8 cellular contexts compared by ENCODE assay signal in genomic region chr5:132831095-132831860, GRCh38. TPM values are rescaled to one million over a fixed set of nuclear protein-coding genes. Genes with fewer than 3 reads are reported as not detected.
DNase-seq lines count a peak whose midpoint lies in the region; ATAC-seq, FAIRE-seq and TF ChIP-seq lines count a peak whose summit lies in the region.

No MANE protein-coding gene starts in this region.

- H3K4me3 ChIP-seq in WI38 (ENCODE audit: low read depth, low read length) (peak overlapping the region; percentile 59), gastrocnemius medialis (peak overlapping the region; percentile 53 to 72 (median 56))

- H3K4me3 Mint-ChIP-seq in glutamatergic neuron (ENCODE audit: unreplicated experiment) = peak overlapping the region; percentile 81

- H3K9me3 ChIP-seq in gastrocnemius medialis = no peaks in the 10 kb centered on the region

- peak; percentile 20 for DNase-seq in GM13977 (ENCODE audit: low spot score)
- no peak for DNase-seq in glutamatergic neuron
- no peak for DNase-seq in gastrocnemius medialis
- no peak for DNase-seq in frontal cortex (ENCODE audit: low spot score in 2 of 2)
- DNase-seq in anterior cingulate cortex (lab: John Stamatoyannopoulos, UW) = no peak

- no peak for FAIRE-seq in frontal cortex (lab: Jason Lieb, UNC)

- TF ChIP-seq POLR2A in gastrocnemius medialis (IDR thresholded peaks at IDR 0.05) = no peak

- H3K9me3 Mint-ChIP-seq in glutamatergic neuron (ENCODE audit: unreplicated experiment) = peaks cover 6% of the 10 kb centered on the region

- H3K4me1 Mint-ChIP-seq in glutamatergic neuron (ENCODE audit: low read depth, unreplicated experiment) = no peaks in the 10 kb centered on the region

- H3K27me3 Mint-ChIP-seq in glutamatergic neuron (ENCODE audit: unreplicated experiment) = peaks cover 28% of the 10 kb centered on the region

- intact Hi-C loops in gastrocnemius medialis (cut with DNase I; ENCODE audit: low total_unique reads) = loop anchor here (2.0 to 5.0 kb wide), 2 partner anchors 52 to 221 kb away; partner anchors contain the start of gene HSPA4

- no peak for ATAC-seq in gastrocnemius medialis
- ATAC-seq in HG02623 (IDR thresholded peaks at IDR 0.05; ENCODE audit: unreplicated experiment) = no peak
- ATAC-seq in GM19463 (IDR thresholded peaks at IDR 0.05; ENCODE audit: unreplicated experiment) = no peak

- H3K27ac Mint-ChIP-seq in glutamatergic neuron (ENCODE audit: unreplicated experiment) = no peak overlapping the region

- in situ Hi-C loops in GM13977 (cut with MboI; ENCODE audit: low pct_unique_long_range_greater_than_20kb, low sequenced_read_pairs, unreplicated experiment) (no loop called here), gastrocnemius medialis (cut with MboI; ENCODE audit: low sequenced_read_pairs in 4 of 4) (no loop called here)

- H3K36me3 ChIP-seq in gastrocnemius medialis = no peaks in the 10 kb centered on the region

- no peaks in the 10 kb centered on the region for H3K36me3 Mint-ChIP-seq in glutamatergic neuron (ENCODE audit: unreplicated experiment)

- H3K27me3 ChIP-seq in gastrocnemius medialis = peaks cover 0 to 3% (median 0%) of the 10 kb centered on the region in 3 donors

- no peaks in the 10 kb centered on the region for H3K4me1 ChIP-seq in gastrocnemius medialis

- TF ChIP-seq CTCF in GM13977 (IDR thresholded peaks at IDR 0.05; ENCODE audit: extremely low read depth, insufficient read depth, missing control alignments) = no peak
- no peak for TF ChIP-seq CTCF in WI38 (IDR thresholded peaks at IDR 0.05; ENCODE audit: low read depth, low read length)
- no peak for TF ChIP-seq CTCF in glutamatergic neuron (IDR thresholded peaks at IDR 0.05; ENCODE audit: partially characterized antibody, unreplicated experiment)
- TF ChIP-seq CTCF in gastrocnemius medialis (IDR thresholded peaks at IDR 0.05 in 4 of 5, conservative IDR thresholded peaks at IDR 0.05 in 1 of 5) = no peak

- peak overlapping the region; percentile 12 to 78 (median 74) for H3K27ac ChIP-seq in gastrocnemius medialis

RNA-seq across cellular contexts. Expression of gene SHROOM1, which starts 0.8 kb away (rescaled TPM):
- total RNA-seq in glutamatergic neuron (ENCODE audit: unreplicated experiment) (5.1 TPM), gastrocnemius medialis (1 to 10 TPM in 3 of 4 donors, under 1 TPM in 1; 0.61 to 6.0 (median 2.0) TPM), frontal cortex (0.82 TPM)

RNA-seq across cellular contexts. Expression of gene SOWAHA, which starts 18.2 kb away (rescaled TPM):
- total RNA-seq in glutamatergic neuron (ENCODE audit: unreplicated experiment) = 0.12 TPM
- total RNA-seq in gastrocnemius medialis = under 1 TPM in 1 of 4 donors, not detected in 3; 0.27 TPM
- total RNA-seq in frontal cortex = 4.5 TPM

RNA-seq across cellular contexts. Expression of gene GDF9, which starts 35.0 kb away (rescaled TPM):
- 0.69 TPM for total RNA-seq in glutamatergic neuron (ENCODE audit: unreplicated experiment)
- total RNA-seq in gastrocnemius medialis = 1 to 10 TPM in 1 of 4 donors, under 1 TPM in 2, not detected in 1; 0.13 to 2.5 (median 0.46) TPM
- total RNA-seq in frontal cortex = 1.2 TPM

RNA-seq across cellular contexts. Expression of gene UQCRQ, which starts 35.2 kb away (rescaled TPM):
- total RNA-seq in glutamatergic neuron (ENCODE audit: unreplicated experiment) = 163 TPM
- 100 to 1,000 TPM; 273 to 566 (median 326) TPM for total RNA-seq in gastrocnemius medialis
- total RNA-seq in frontal cortex = 75.8 TPM

RNA-seq across cellular contexts. Expression of gene LEAP2, which starts 42.2 kb away (rescaled TPM):
- total RNA-seq in glutamatergic neuron (ENCODE audit: unreplicated experiment) (2.5 TPM), gastrocnemius medialis (1 to 10 TPM in 2 of 4 donors, under 1 TPM in 2; 0.52 to 3.3 (median 0.88) TPM), frontal cortex (1.2 TPM)
